ENCODE assay signal across 16 cellular contexts in genomic region chr11:35906681-35907080, GRCh38. TPM values are rescaled to one million over a fixed set of nuclear protein-coding genes. Genes with fewer than 3 reads are reported as not detected.
A peak's percentile ranks its signal among the peaks of the same experiment; 100 is the strongest.
DNase-seq lines count a peak whose midpoint lies in the region; ATAC-seq, FAIRE-seq and TF ChIP-seq lines count a peak whose summit lies in the region.
"Had no signal": no experiment of that assay in that cellular context is flagged by ENCODE, and none has a peak within 500 bp of the region (broad histone marks: within the 10 kb centered on the region; RNA-seq: fewer than 3 reads in every experiment).

No MANE protein-coding gene starts in this region.

- intact Hi-C loops in MCF 10A (cut with micrococcal nuclease) (no loop called here), mammary epithelial cell (cut with micrococcal nuclease) (no loop called here), K562 (cut with micrococcal nuclease) (no loop called here), esophagus muscularis mucosa (cut with DNase I) (no loop called here), ascending aorta (cut with DNase I) (no loop called here)

- H3K4me1 ChIP-seq in mammary epithelial cell (ENCODE audit: insufficient read depth, low read length) (peaks cover 32% of the 10 kb centered on the region), K562 (replicated peaks in 1 of 2; ENCODE audit: control insufficient read depth in 2 of 2, insufficient read depth in 2 of 2, low read length in 2 of 2) (no peaks in the 10 kb centered on the region), esophagus muscularis mucosa (peaks cover 0 to 48% (median 36%) of the 10 kb centered on the region in 4 donors), ascending aorta (no peaks in the 10 kb centered on the region)
- H3K4me1 ChIP-seq: BLaER1 had no signal

- POLR2A ChIA-PET in MCF 10A (lab: Yijun Ruan, JAX) (interaction anchor here (0.6 to 3.4 kb wide), 6 partner anchors 10 to 117 kb away, joined by 3 to 66 read pairs (median 14); no protein-coding TSS in a partner anchor), K562 (lab: Yijun Ruan, JAX) (no interaction called here)

- FAIRE-seq in K562 (lab: Jason Lieb, UNC), result no peak
- FAIRE-seq: A549, GM12878, GM19239 had no signal

- CTCF ChIA-PET in MCF 10A (lab: Yijun Ruan, JAX) (interaction anchor here (0.6 to 3.0 kb wide), 5 partner anchors 10 to 270 kb away, joined by 3 to 14 read pairs (median 4); no protein-coding TSS in a partner anchor), mammary epithelial cell (lab: Charles Lee; ENCODE audit: low non-redundant PET) (no interaction called here), K562 (lab: Yijun Ruan, JAX; ENCODE audit: low intra/inter-chr PET ratio) (no interaction called here)

- no peaks in the 10 kb centered on the region for H3K27me3 Mint-ChIP-seq in MCF 10A (ENCODE audit: insufficient read depth, unreplicated experiment)

- no peaks in the 10 kb centered on the region for H3K9me1 ChIP-seq in K562 (ENCODE audit: control insufficient read depth, insufficient read depth, low read length)

- no peak overlapping the region for H3K27ac ChIP-seq in mammary epithelial cell (ENCODE audit: insufficient read depth, low read depth, low read length)
- no peak overlapping the region for H3K27ac ChIP-seq in K562 (ENCODE audit: extremely low read depth, low read depth, low read length)
- peak overlapping the region in 1 of 4 donors; percentile 43 for H3K27ac ChIP-seq in esophagus muscularis mucosa (replicated peaks in 1 of 4)
- no peak overlapping the region for H3K27ac ChIP-seq in ascending aorta
- H3K27ac ChIP-seq: BLaER1 had no signal

- in situ Hi-C loops in mammary epithelial cell (cut with MboI; ENCODE audit: low sequenced_read_pairs in 2 of 2) (no loop called here), K562 (cut with MboI) (no loop called here)

- no peak overlapping the region for H3K4me3 Mint-ChIP-seq in MCF 10A (ENCODE audit: unreplicated experiment)
- H3K4me3 Mint-ChIP-seq: CD14-positive monocyte; CD4-positive, alpha-beta memory T cell; GM23338 had no signal

- BruUV-seq in MCF 10A (replicated peaks; lab: Mats Ljungman, UMichigan) (no TSS peak), mammary epithelial cell (replicated peaks; lab: Mats Ljungman, UMichigan) (no TSS peak), K562 (replicated peaks; lab: Mats Ljungman, UMichigan) (no TSS peak)

- H3K27me3 ChIP-seq in mammary epithelial cell (ENCODE audit: insufficient read depth, low read length), result no peaks in the 10 kb centered on the region
- no peaks in the 10 kb centered on the region for H3K27me3 ChIP-seq in K562 (ENCODE audit: control insufficient read depth in 2 of 2, insufficient read depth in 2 of 2, low read length in 2 of 2)
- H3K27me3 ChIP-seq in esophagus muscularis mucosa, result no peaks in the 10 kb centered on the region
- H3K27me3 ChIP-seq in ascending aorta, result no peaks in the 10 kb centered on the region
- H3K27me3 ChIP-seq: BLaER1 had no signal

- TF ChIP-seq POLR2A in K562 (conservative IDR thresholded peaks at IDR 0.05) (no peak), esophagus muscularis mucosa (IDR thresholded peaks at IDR 0.05; ENCODE audit: low read depth) (no peak)

- TF ChIP-seq EP300 in K562 (IDR thresholded peaks at IDR 0.05; ENCODE audit: low read length) (no peak), esophagus muscularis mucosa (IDR thresholded peaks at IDR 0.05) (no peak)

- no peak for TF ChIP-seq RAD21 in K562 (CRISPR knock-in tag; conservative IDR thresholded peaks at IDR 0.05 in 1 of 2, IDR thresholded peaks at IDR 0.05 in 1 of 2)

- H3K27ac Mint-ChIP-seq in MCF 10A (ENCODE audit: low read depth, unreplicated experiment), result peak overlapping the region; percentile 99
- H3K27ac Mint-ChIP-seq: CD14-positive monocyte; CD4-positive, alpha-beta memory T cell; GM23338 had no signal

- H3K9me3 Mint-ChIP-seq in MCF 10A (ENCODE audit: unreplicated experiment), result peaks cover 3% of the 10 kb centered on the region

- H3K36me3 ChIP-seq in mammary epithelial cell (ENCODE audit: insufficient read depth, low read length), result no peaks in the 10 kb centered on the region
- no peaks in the 10 kb centered on the region for H3K36me3 ChIP-seq in K562 (ENCODE audit: control insufficient read depth, insufficient read depth, low read length)
- H3K36me3 ChIP-seq in esophagus muscularis mucosa, result no peaks in the 10 kb centered on the region
- no peaks in the 10 kb centered on the region for H3K36me3 ChIP-seq in ascending aorta
- H3K36me3 ChIP-seq: BLaER1 had no signal

- H3K4me1 Mint-ChIP-seq in MCF 10A (ENCODE audit: insufficient read depth, unreplicated experiment), result peaks cover 54% of the 10 kb centered on the region
- H3K4me1 Mint-ChIP-seq: CD4-positive, alpha-beta memory T cell had no signal

- ATAC-seq in K562, result no peak
- no peak for ATAC-seq in HG03280 (IDR thresholded peaks at IDR 0.05; ENCODE audit: unreplicated experiment)
- ATAC-seq in HG03135 (IDR thresholded peaks at IDR 0.05; ENCODE audit: unreplicated experiment), result no peak
- ATAC-seq: GM12878, GM23338 had no signal

- DNase-seq in MCF 10A (ENCODE audit: unreplicated experiment), result no peak
- no peak for DNase-seq in mammary epithelial cell
- no peak for DNase-seq in K562 (ENCODE audit: extremely low read depth in 1 of 4, low spot score in 3 of 4)
- peak; percentile 60 for DNase-seq in esophagus muscularis mucosa (ENCODE audit: extremely low spot score)
- DNase-seq in ascending aorta (ENCODE audit: low spot score in 2 of 2), result no peak
- DNase-seq: CD4-positive, alpha-beta memory T cell; DMS79 treated with DMSO at 0.1 percent for 48 hours; H7 had no signal

- dilution Hi-C loops in mammary epithelial cell (cut with HindIII; ENCODE audit: low sequenced_read_pairs), result no loop called here

- H3K9me3 ChIP-seq in mammary epithelial cell (replicated peaks; ENCODE audit: insufficient read depth, low read length) (peaks cover 5% of the 10 kb centered on the region), K562 (replicated peaks; ENCODE audit: control insufficient read depth, insufficient read depth, low read depth, low read length) (no peaks in the 10 kb centered on the region; the same call in 1 of the 2 replicates), esophagus muscularis mucosa (peaks cover 0 to 18% (median 13%) of the 10 kb centered on the region in 4 donors), ascending aorta (peaks cover 0 to 17% of the 10 kb centered on the region in 2 donors)

- 84% methylated on average over 3 of the region's 3 CpGs for WGBS in mammary epithelial cell (ENCODE audit: low coverage, missing lambda C conversion rate)
- 4% methylated on average over 3 of the region's 3 CpGs for WGBS in K562 (ENCODE audit: insufficient coverage, low coverage, missing lambda C conversion rate)
- WGBS in esophagus muscularis mucosa, result 78% methylated on average over 3 of the region's 3 CpGs

- no peak for TF ChIP-seq CTCF in MCF 10A (IDR thresholded peaks at IDR 0.05; ENCODE audit: unreplicated experiment)
- TF ChIP-seq CTCF in mammary epithelial cell (conservative IDR thresholded peaks at IDR 0.05 in 1 of 2, IDR thresholded peaks at IDR 0.05 in 1 of 2; ENCODE audit: extremely low read depth in 1 of 2, insufficient read depth in 1 of 2, low read depth in 1 of 2, low read length in 2 of 2), result no peak
- no peak for TF ChIP-seq CTCF in K562 (IDR thresholded peaks at IDR 0.05 in 2 of 3, conservative IDR thresholded peaks at IDR 0.05 in 1 of 3; ENCODE audit: insufficient read depth in 2 of 3, low read depth in 1 of 3, low read length in 3 of 3)
- no peak for TF ChIP-seq CTCF in esophagus muscularis mucosa (IDR thresholded peaks at IDR 0.05)
- no peak for TF ChIP-seq CTCF in ascending aorta (IDR thresholded peaks at IDR 0.05)

- H3K9ac ChIP-seq in mammary epithelial cell (ENCODE audit: insufficient read depth, low read length) (no peak overlapping the region), K562 (ENCODE audit: insufficient read depth in 1 of 2, low read depth in 2 of 2, low read length in 2 of 2) (no peak overlapping the region)
- H3K9ac ChIP-seq: BLaER1 had no signal

- H4K20me1 ChIP-seq in mammary epithelial cell (ENCODE audit: insufficient read depth, low read length), result no peaks in the 10 kb centered on the region
- H4K20me1 ChIP-seq in K562 (replicated peaks; ENCODE audit: control insufficient read depth, insufficient read depth, low read length), result no peaks in the 10 kb centered on the region
- H4K20me1 ChIP-seq: BLaER1 had no signal

- no peaks in the 10 kb centered on the region for H3K79me2 ChIP-seq in mammary epithelial cell (ENCODE audit: insufficient read depth, low read length)
- H3K79me2 ChIP-seq in K562 (ENCODE audit: control insufficient read depth, insufficient read depth, low read length), result no peaks in the 10 kb centered on the region

- H3K4me2 ChIP-seq in mammary epithelial cell (ENCODE audit: insufficient read depth, low read depth, low read length), result no peak overlapping the region
- no peak overlapping the region for H3K4me2 ChIP-seq in K562 (ENCODE audit: insufficient read depth, low read length)
- H3K4me2 ChIP-seq: BLaER1, GM23338 had no signal

- H3K36me3 Mint-ChIP-seq in MCF 10A (ENCODE audit: insufficient read depth, unreplicated experiment), result peaks cover 4% of the 10 kb centered on the region
- H3K36me3 Mint-ChIP-seq: CD14-positive monocyte; CD4-positive, alpha-beta memory T cell had no signal

- H3K4me3 ChIP-seq in mammary epithelial cell (replicated peaks in 1 of 3; ENCODE audit: insufficient read depth in 1 of 3, low read depth in 2 of 3, low read length in 3 of 3) (no peak overlapping the region), K562 (no peak overlapping the region), esophagus muscularis mucosa (no peak overlapping the region), ascending aorta (no peak overlapping the region)
- H3K4me3 ChIP-seq: A549, BLaER1, GM12878, GM23338 had no signal

- no peak overlapping the region for H2AFZ ChIP-seq in mammary epithelial cell (ENCODE audit: low read depth, low read length)
- no peak overlapping the region for H2AFZ ChIP-seq in K562 (ENCODE audit: low read depth, low read length)
- H2AFZ ChIP-seq: GM23338 had no signal

RNA-seq across cellular contexts. Expression of gene LDLRAD3, which starts 37.2 kb away (rescaled TPM):
- total RNA-seq in MCF 10A (2022) (39.2 and 55.7 TPM in 2 replicates), mammary epithelial cell (10 to 100 TPM; 15.3 to 18.4 TPM), K562 (2014; rRNA removed) (1.8 and 2.7 TPM in 2 replicates), K562 (2014; rRNA removed; fragmentation: Illumina TruSeq; extraction: Trizol) (3.0 and 3.4 TPM in 2 replicates), K562 (2015; rRNA removed; fragmentation: Illumina TruSeq; extraction: Trizol) (3.2 and 3.5 TPM in 2 replicates), K562 (2021) (5.7 and 6.4 TPM in 2 replicates), esophagus muscularis mucosa (1 to 10 TPM; 6.8 to 8.7 (median 8.2) TPM), ascending aorta (21.6 TPM)
- polyA plus RNA-seq in mammary epithelial cell (11.5 TPM), K562 (2011; rRNA removed) (2.9 and 3.9 TPM in 2 replicates), K562 (2014; fragmentation: Illumina TruSeq; extraction: Trizol) (7.2 and 8.1 TPM in 2 replicates), K562 (2014; fragmentation: Nextera tagmentation; extraction: Ambion mirVana) (1 to 10 TPM in 1 of 2 experiments, under 1 TPM in 1; 0.73 to 1.3 TPM), K562 (2014; rRNA removed) (4.9 and 5.1 TPM in 2 replicates)
- polyA minus RNA-seq in mammary epithelial cell, result 33.4 TPM
- 3.3 and 4.3 TPM in 2 replicates for total RNA-seq in K562 (2011; cell fraction: chromatin; rRNA removed; ENCODE audit: low replicate concordance)
- total RNA-seq in K562 (2011; cell fraction: nucleolus; rRNA removed), result 2.9 and 3.7 TPM in 2 replicates
- total RNA-seq in K562 (2011; cell fraction: nucleoplasm; rRNA removed), result 8.4 and 13.9 TPM in 2 replicates
- 2.4 and 7.2 TPM in 2 replicates for polyA plus RNA-seq in K562 (2011; cell fraction: cytosol; rRNA removed)
- 1.4 and 2.9 TPM in 2 replicates for polyA plus RNA-seq in K562 (2011; cell fraction: nucleus; rRNA removed)
- 4.4 and 4.9 TPM in 2 replicates for polyA plus RNA-seq in K562 (2012)
- 1.2 and 3.6 TPM in 2 replicates for polyA minus RNA-seq in K562 (2011; rRNA and poly(A)+ RNA removed)
- polyA minus RNA-seq in K562 (2011; cell fraction: cytosol; rRNA and poly(A)+ RNA removed), result 2.0 and 5.8 TPM in 2 replicates
- 2.3 and 3.9 TPM in 2 replicates for polyA minus RNA-seq in K562 (2011; cell fraction: nucleus; rRNA and poly(A)+ RNA removed)
- total RNA-seq: CD4-positive, alpha-beta memory T cell had no signal
- polyA plus RNA-seq: CD4-positive, alpha-beta memory T cell had no signal
